Comparison of ENCODE assay signal across 1 cellular context in the genomic region with DNA sequence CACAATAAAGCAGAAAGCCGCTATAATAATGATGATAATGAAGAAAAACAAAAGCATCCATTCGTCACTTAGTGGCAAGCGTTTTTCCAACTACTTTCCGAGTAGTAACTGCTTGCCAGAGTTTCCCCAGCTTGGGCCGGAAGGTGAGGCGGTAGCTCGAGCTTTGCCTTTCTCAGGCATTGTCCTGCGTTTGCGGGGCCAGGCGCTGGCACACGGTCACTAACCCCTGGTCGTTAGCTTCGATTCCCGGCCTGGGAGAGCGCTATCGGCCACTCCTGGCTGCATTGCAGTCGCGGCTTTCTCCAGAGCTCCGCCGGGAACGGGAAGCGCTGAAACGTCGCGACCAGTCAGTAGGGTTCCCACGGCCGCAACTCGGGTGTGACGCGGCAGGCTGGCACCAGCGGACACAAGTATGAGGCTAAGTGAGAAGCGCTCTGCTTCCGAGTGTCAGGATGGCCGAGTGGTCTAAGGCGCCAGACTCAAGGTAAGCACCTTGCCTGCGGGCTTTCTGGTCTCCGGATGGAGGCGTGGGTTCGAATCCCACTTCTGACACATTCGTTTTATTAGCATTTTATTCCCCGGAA.
TF ChIP-seq lines count a peak whose summit lies in the region.

No MANE protein-coding gene starts in this region.

TF ChIP-seq in K562, 482 proteins besides CTCF, POLR2A, EP300 and RAD21 (continued from another document and continues in another):
- TF ChIP-seq ASH1L (IDR thresholded peaks at IDR 0.05; ENCODE audit: borderline replicate concordance, low read depth, partially characterized antibody) (no peak), CBX3 (IDR thresholded peaks at IDR 0.05; ENCODE audit: borderline replicate concordance in 1 of 2, low read length in 2 of 2) (0 out of 3 replicates have a peak, but pooled peaks of 1 of the 2 experiments have one; percentile 4), KAT7 (CRISPR knock-in tag; IDR thresholded peaks at IDR 0.05; ENCODE audit: borderline replicate concordance) (peak; percentile 81), ZNF143 (CRISPR knock-in tag; IDR thresholded peaks at IDR 0.05) (no peak), SMARCE1 (IDR thresholded peaks at IDR 0.05) (peak; percentile 61), ZNF140 (CRISPR knock-in tag; IDR thresholded peaks at IDR 0.05) (no peak), POLR2B (IDR thresholded peaks at IDR 0.05; ENCODE audit: low read depth, partially characterized antibody) (peak; percentile 65), TAF1 (IDR thresholded peaks at IDR 0.05; ENCODE audit: control insufficient read depth, extremely low read depth, insufficient read depth, low read length, severe bottlenecking) (peak; percentile 64), SLC30A9 (CRISPR knock-in tag; IDR thresholded peaks at IDR 0.05) (no peak), ELF1 (tag; IDR thresholded peaks at IDR 0.05) (no peak; the same call in 1 of the 2 replicates), NBN (IDR thresholded peaks at IDR 0.05; ENCODE audit: low read depth) (no peak), SRF (CRISPR knock-in tag; IDR thresholded peaks at IDR 0.05) (0 out of 4 replicates have a peak, but pooled peaks of 1 of the 2 experiments have one; percentile 34), BACH1 (tag; IDR thresholded peaks at IDR 0.05) (peak; percentile 23; the same call in 1 of the 2 replicates), SMAD1 (IDR thresholded peaks at IDR 0.05; ENCODE audit: low read depth, low read length, partially characterized antibody) (no peak), ZNF354B (CRISPR knock-in tag; IDR thresholded peaks at IDR 0.05) (no peak), KLF13 (tag; IDR thresholded peaks at IDR 0.05; ENCODE audit: borderline replicate concordance, low read depth) (no peak), SAP30 (IDR thresholded peaks at IDR 0.05; ENCODE audit: borderline replicate concordance, insufficient read depth, low read depth, low read length, poor library complexity, severe bottlenecking) (peak; percentile 37), TBP (optimal IDR thresholded peaks at IDR 0.05; ENCODE audit: low read depth, low read length) (peak; percentile 95), ZNF766 (CRISPR knock-in tag; conservative IDR thresholded peaks at IDR 0.05) (peak; percentile 75; the same call in 1 of the 2 replicates), PHF21A (IDR thresholded peaks at IDR 0.05; ENCODE audit: borderline replicate concordance, low read depth) (0 out of 2 replicates have a peak, but pooled peaks have one; percentile 2), CBFA2T3 (IDR thresholded peaks at IDR 0.05) (0 out of 2 replicates have a peak, but pooled peaks have one; percentile 1), CBFA2T2 (conservative IDR thresholded peaks at IDR 0.05) (no peak), ZNF444 (CRISPR knock-in tag; IDR thresholded peaks at IDR 0.05) (no peak), ETV1 (tag; conservative IDR thresholded peaks at IDR 0.05; ENCODE audit: low read depth) (peak; percentile 87), ZNF316 (IDR thresholded peaks at IDR 0.05) (peak; percentile 49; the same call in 1 of the 2 replicates), GATAD2B (IDR thresholded peaks at IDR 0.05; ENCODE audit: borderline replicate concordance) (no peak), HDAC3 (IDR thresholded peaks at IDR 0.05; ENCODE audit: borderline replicate concordance, partially characterized antibody) (no peak), ZNF121 (CRISPR knock-in tag; conservative IDR thresholded peaks at IDR 0.05) (no peak), SREBF2 (CRISPR knock-in tag; IDR thresholded peaks at IDR 0.05) (no peak), ZNF175 (CRISPR knock-in tag; IDR thresholded peaks at IDR 0.05; ENCODE audit: low read depth) (peak; percentile 5; the same call in 1 of the 2 replicates), TCF7 (IDR thresholded peaks at IDR 0.05; ENCODE audit: borderline replicate concordance) (0 out of 2 replicates have a peak, but pooled peaks have one; percentile 11), MBD2 (IDR thresholded peaks at IDR 0.05; ENCODE audit: borderline replicate concordance, low read depth) (0 out of 2 replicates have a peak, but pooled peaks have one; percentile 24), MEF2D (tag; conservative IDR thresholded peaks at IDR 0.05; ENCODE audit: low read depth) (no peak), LEF1 (IDR thresholded peaks at IDR 0.05) (peak; percentile 46), ARID1B (IDR thresholded peaks at IDR 0.05) (peak; percentile 44; the same call in 1 of the 2 replicates), RBBP5 (IDR thresholded peaks at IDR 0.05; ENCODE audit: borderline replicate concordance, insufficient read depth, low read length, poor library complexity, severe bottlenecking) (peak; percentile 92)
- TF ChIP-seq, protein P1, sequence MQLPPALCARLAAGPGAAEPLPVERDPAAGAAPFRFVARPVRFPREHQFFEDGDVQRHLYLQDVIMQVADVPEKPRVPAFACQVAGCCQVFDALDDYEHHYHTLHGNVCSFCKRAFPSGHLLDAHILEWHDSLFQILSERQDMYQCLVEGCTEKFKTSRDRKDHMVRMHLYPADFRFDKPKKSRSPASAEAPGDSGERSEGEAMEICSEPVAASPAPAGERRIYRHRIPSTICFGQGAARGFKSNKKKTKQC (CRISPR knock-in tag; IDR thresholded peaks at IDR 0.05) = peak; percentile 27; the same call in 1 of the 2 replicates
- TF ChIP-seq, protein P2, sequence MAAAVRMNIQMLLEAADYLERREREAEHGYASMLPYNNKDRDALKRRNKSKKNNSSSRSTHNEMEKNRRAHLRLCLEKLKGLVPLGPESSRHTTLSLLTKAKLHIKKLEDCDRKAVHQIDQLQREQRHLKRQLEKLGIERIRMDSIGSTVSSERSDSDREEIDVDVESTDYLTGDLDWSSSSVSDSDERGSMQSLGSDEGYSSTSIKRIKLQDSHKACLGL (CRISPR knock-in tag; IDR thresholded peaks at IDR 0.05; ENCODE audit: borderline replicate concordance, poor library complexity, severe bottlenecking) = no peak
- TF ChIP-seq, protein P3, sequence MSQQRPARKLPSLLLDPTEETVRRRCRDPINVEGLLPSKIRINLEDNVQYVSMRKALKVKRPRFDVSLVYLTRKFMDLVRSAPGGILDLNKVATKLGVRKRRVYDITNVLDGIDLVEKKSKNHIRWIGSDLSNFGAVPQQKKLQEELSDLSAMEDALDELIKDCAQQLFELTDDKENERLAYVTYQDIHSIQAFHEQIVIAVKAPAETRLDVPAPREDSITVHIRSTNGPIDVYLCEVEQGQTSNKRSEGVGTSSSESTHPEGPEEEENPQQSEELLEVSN (IDR thresholded peaks at IDR 0.05; ENCODE audit: borderline replicate concordance in 1 of 2, extremely low read depth in 1 of 2, insufficient read depth in 1 of 2, insufficient read length in 1 of 2, low read depth in 1 of 2, low read length in 1 of 2, poor library complexity in 1 of 2, severe bottlenecking in 1 of 2) = peak; percentile 41 to 49
- TF ChIP-seq, protein P4, sequence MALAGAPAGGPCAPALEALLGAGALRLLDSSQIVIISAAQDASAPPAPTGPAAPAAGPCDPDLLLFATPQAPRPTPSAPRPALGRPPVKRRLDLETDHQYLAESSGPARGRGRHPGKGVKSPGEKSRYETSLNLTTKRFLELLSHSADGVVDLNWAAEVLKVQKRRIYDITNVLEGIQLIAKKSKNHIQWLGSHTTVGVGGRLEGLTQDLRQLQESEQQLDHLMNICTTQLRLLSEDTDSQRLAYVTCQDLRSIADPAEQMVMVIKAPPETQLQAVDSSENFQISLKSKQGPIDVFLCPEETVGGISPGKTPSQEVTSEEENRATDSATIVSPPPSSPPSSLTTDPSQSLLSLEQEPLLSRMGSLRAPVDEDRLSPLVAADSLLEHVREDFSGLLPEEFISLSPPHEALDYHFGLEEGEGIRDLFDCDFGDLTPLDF (CRISPR knock-in tag; IDR thresholded peaks at IDR 0.05) = peak; percentile 56; the same call in 1 of the 2 replicates
- TF ChIP-seq, protein P5, sequence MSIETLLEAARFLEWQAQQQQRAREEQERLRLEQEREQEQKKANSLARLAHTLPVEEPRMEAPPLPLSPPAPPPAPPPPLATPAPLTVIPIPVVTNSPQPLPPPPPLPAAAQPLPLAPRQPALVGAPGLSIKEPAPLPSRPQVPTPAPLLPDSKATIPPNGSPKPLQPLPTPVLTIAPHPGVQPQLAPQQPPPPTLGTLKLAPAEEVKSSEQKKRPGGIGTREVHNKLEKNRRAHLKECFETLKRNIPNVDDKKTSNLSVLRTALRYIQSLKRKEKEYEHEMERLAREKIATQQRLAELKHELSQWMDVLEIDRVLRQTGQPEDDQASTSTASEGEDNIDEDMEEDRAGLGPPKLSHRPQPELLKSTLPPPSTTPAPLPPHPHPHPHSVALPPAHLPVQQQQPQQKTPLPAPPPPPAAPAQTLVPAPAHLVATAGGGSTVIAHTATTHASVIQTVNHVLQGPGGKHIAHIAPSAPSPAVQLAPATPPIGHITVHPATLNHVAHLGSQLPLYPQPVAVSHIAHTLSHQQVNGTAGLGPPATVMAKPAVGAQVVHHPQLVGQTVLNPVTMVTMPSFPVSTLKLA (conservative IDR thresholded peaks at IDR 0.05) = peak in 1 of 2 experiments; percentile 46; a peak in 1 of 4 replicates
- TF ChIP-seq, protein P6, sequence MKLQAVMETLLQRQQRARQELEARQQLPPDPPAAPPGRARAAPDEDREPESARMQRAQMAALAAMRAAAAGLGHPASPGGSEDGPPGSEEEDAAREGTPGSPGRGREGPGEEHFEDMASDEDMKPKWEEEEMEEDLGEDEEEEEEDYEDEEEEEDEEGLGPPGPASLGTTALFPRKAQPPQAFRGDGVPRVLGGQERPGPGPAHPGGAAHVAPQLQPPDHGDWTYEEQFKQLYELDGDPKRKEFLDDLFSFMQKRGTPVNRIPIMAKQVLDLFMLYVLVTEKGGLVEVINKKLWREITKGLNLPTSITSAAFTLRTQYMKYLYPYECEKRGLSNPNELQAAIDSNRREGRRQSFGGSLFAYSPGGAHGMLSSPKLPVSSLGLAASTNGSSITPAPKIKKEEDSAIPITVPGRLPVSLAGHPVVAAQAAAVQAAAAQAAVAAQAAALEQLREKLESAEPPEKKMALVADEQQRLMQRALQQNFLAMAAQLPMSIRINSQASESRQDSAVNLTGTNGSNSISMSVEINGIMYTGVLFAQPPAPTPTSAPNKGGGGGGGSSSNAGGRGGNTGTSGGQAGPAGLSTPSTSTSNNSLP (IDR thresholded peaks at IDR 0.05; ENCODE audit: borderline replicate concordance, low read depth, low read length) = no peak
- TF ChIP-seq, protein P7, sequence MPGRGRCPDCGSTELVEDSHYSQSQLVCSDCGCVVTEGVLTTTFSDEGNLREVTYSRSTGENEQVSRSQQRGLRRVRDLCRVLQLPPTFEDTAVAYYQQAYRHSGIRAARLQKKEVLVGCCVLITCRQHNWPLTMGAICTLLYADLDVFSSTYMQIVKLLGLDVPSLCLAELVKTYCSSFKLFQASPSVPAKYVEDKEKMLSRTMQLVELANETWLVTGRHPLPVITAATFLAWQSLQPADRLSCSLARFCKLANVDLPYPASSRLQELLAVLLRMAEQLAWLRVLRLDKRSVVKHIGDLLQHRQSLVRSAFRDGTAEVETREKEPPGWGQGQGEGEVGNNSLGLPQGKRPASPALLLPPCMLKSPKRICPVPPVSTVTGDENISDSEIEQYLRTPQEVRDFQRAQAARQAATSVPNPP (IDR thresholded peaks at IDR 0.05; ENCODE audit: borderline replicate concordance, insufficient read depth, insufficient read length) = no peak
- TF ChIP-seq, protein P8, sequence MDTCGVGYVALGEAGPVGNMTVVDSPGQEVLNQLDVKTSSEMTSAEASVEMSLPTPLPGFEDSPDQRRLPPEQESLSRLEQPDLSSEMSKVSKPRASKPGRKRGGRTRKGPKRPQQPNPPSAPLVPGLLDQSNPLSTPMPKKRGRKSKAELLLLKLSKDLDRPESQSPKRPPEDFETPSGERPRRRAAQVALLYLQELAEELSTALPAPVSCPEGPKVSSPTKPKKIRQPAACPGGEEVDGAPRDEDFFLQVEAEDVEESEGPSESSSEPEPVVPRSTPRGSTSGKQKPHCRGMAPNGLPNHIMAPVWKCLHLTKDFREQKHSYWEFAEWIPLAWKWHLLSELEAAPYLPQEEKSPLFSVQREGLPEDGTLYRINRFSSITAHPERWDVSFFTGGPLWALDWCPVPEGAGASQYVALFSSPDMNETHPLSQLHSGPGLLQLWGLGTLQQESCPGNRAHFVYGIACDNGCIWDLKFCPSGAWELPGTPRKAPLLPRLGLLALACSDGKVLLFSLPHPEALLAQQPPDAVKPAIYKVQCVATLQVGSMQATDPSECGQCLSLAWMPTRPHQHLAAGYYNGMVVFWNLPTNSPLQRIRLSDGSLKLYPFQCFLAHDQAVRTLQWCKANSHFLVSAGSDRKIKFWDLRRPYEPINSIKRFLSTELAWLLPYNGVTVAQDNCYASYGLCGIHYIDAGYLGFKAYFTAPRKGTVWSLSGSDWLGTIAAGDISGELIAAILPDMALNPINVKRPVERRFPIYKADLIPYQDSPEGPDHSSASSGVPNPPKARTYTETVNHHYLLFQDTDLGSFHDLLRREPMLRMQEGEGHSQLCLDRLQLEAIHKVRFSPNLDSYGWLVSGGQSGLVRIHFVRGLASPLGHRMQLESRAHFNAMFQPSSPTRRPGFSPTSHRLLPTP (IDR thresholded peaks at IDR 0.05; ENCODE audit: borderline replicate concordance, extremely low read depth, insufficient read length) = peak; percentile 58
- TF ChIP-seq, protein P9, sequence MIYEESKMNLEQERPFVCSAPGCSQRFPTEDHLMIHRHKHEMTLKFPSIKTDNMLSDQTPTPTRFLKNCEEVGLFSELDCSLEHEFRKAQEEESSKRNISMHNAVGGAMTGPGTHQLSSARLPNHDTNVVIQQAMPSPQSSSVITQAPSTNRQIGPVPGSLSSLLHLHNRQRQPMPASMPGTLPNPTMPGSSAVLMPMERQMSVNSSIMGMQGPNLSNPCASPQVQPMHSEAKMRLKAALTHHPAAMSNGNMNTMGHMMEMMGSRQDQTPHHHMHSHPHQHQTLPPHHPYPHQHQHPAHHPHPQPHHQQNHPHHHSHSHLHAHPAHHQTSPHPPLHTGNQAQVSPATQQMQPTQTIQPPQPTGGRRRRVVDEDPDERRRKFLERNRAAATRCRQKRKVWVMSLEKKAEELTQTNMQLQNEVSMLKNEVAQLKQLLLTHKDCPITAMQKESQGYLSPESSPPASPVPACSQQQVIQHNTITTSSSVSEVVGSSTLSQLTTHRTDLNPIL (CRISPR knock-in tag; IDR thresholded peaks at IDR 0.05) = no peak
- TF ChIP-seq, protein P10, sequence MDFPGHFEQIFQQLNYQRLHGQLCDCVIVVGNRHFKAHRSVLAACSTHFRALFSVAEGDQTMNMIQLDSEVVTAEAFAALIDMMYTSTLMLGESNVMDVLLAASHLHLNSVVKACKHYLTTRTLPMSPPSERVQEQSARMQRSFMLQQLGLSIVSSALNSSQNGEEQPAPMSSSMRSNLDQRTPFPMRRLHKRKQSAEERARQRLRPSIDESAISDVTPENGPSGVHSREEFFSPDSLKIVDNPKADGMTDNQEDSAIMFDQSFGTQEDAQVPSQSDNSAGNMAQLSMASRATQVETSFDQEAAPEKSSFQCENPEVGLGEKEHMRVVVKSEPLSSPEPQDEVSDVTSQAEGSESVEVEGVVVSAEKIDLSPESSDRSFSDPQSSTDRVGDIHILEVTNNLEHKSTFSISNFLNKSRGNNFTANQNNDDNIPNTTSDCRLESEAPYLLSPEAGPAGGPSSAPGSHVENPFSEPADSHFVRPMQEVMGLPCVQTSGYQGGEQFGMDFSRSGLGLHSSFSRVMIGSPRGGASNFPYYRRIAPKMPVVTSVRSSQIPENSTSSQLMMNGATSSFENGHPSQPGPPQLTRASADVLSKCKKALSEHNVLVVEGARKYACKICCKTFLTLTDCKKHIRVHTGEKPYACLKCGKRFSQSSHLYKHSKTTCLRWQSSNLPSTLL (IDR thresholded peaks at IDR 0.05) = no peak
- TF ChIP-seq, protein P11, sequence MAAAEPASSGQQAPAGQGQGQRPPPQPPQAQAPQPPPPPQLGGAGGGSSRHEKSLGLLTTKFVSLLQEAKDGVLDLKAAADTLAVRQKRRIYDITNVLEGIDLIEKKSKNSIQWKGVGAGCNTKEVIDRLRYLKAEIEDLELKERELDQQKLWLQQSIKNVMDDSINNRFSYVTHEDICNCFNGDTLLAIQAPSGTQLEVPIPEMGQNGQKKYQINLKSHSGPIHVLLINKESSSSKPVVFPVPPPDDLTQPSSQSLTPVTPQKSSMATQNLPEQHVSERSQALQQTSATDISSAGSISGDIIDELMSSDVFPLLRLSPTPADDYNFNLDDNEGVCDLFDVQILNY (CRISPR knock-in tag; IDR thresholded peaks at IDR 0.05) = peak; percentile 91
